ENCODE assay signal across 11 cellular contexts in the genomic region with DNA sequence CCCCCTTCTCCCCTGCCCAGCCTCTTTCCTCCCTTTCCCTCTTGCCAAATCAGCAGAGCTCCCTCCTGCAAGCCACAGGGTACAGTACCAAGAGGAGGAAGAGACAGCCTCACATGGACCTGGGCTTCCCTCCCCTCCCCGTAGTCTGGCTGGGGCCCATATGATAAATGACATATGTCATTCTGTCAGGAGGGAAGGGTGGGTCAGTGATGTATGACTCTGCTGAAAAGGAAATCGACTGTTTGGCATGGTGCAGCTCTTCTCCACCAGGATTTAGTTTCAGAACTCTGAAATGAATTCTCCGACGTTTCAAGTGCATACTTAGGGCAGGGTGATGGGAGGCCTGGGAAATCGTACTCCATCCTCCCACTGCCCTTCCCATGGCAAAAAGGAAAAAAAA. TPM values are rescaled to one million over a fixed set of nuclear protein-coding genes. Genes with fewer than 3 reads are reported as not detected.
DNase-seq lines count a peak whose midpoint lies in the region; ATAC-seq and TF ChIP-seq lines count a peak whose summit lies in the region.
"Had no signal": no experiment of that assay in that cellular context is flagged by ENCODE, and none has a peak within 500 bp of the region (broad histone marks: within the 10 kb centered on the region; RNA-seq: fewer than 3 reads in every experiment).

No MANE protein-coding gene starts in this region.

- H4K20me1 ChIP-seq in fibroblast of lung (ENCODE audit: control insufficient read depth, extremely low read depth, insufficient read depth, low read length): no peaks in the 10 kb centered on the region

- H3K4me1 ChIP-seq in CD4-positive, CD25-positive, alpha-beta regulatory T cell (ENCODE audit: control insufficient read depth, insufficient read depth, low read length, poor library complexity, severe bottlenecking): peaks cover 23% of the 10 kb centered on the region
- H3K4me1 ChIP-seq in fibroblast of lung (ENCODE audit: control insufficient read depth, extremely low read depth, insufficient read depth, low read length): peaks cover 23% of the 10 kb centered on the region
- H3K4me1 ChIP-seq: parathyroid adenoma had no signal

- peaks cover 28% of the 10 kb centered on the region for H3K27me3 Mint-ChIP-seq in CD4-positive, CD25-positive, alpha-beta regulatory T cell
- H3K27me3 Mint-ChIP-seq in osteocyte (ENCODE audit: unreplicated experiment): no peaks in the 10 kb centered on the region

- TF ChIP-seq CTCF in fibroblast of lung (conservative IDR thresholded peaks at IDR 0.05 in 1 of 2, IDR thresholded peaks at IDR 0.05 in 1 of 2; ENCODE audit: low read depth in 1 of 2, low read length in 2 of 2) (no peak), osteocyte (IDR thresholded peaks at IDR 0.05) (no peak)

- H3K9ac ChIP-seq in fibroblast of lung (ENCODE audit: insufficient read depth, low read length): no peak overlapping the region
- H3K9ac ChIP-seq: parathyroid adenoma had no signal

- peak overlapping the region; percentile 81 for H3K4me2 ChIP-seq in fibroblast of lung (ENCODE audit: extremely low read depth, insufficient read depth, low read length)

- H3K27ac Mint-ChIP-seq in CD4-positive, CD25-positive, alpha-beta regulatory T cell: peak overlapping the region in 2 of 3 donors; percentile 59 to 63
- peak overlapping the region; percentile 34 for H3K27ac Mint-ChIP-seq in osteocyte (ENCODE audit: unreplicated experiment)

- H3K4me1 Mint-ChIP-seq in CD4-positive, CD25-positive, alpha-beta regulatory T cell: peaks cover 18 to 39% (median 28%) of the 10 kb centered on the region in 4 donors
- H3K4me1 Mint-ChIP-seq in osteocyte (ENCODE audit: unreplicated experiment): peaks cover 37% of the 10 kb centered on the region

- no peaks in the 10 kb centered on the region for H3K36me3 ChIP-seq in CD4-positive, CD25-positive, alpha-beta regulatory T cell (ENCODE audit: control insufficient read depth, insufficient read depth, low read length)
- no peaks in the 10 kb centered on the region for H3K36me3 ChIP-seq in fibroblast of lung (ENCODE audit: control insufficient read depth, insufficient read depth, low read length)

- H3K79me2 ChIP-seq in fibroblast of lung (ENCODE audit: control insufficient read depth, insufficient read depth, low read length): peaks cover 58% of the 10 kb centered on the region
- H3K79me2 ChIP-seq: parathyroid adenoma had no signal

- in situ Hi-C loops in KBM-7 (cut with MboI; ENCODE audit: low pct_unique_long_range_greater_than_20kb, low sequenced_read_pairs): no loop called here

- no peaks in the 10 kb centered on the region for H3K9me3 ChIP-seq in CD4-positive, CD25-positive, alpha-beta regulatory T cell (ENCODE audit: control insufficient read depth in 2 of 2, low read length in 2 of 2)
- H3K9me3 ChIP-seq in fibroblast of lung (ENCODE audit: control insufficient read depth, insufficient read depth, low read depth, low read length): no peaks in the 10 kb centered on the region

- H3K4me3 ChIP-seq in CD4-positive, CD25-positive, alpha-beta regulatory T cell (ENCODE audit: low read depth, low read length): peak overlapping the region; percentile 53
- peak overlapping the region in 1 of 4 experiments; percentile 3 for H3K4me3 ChIP-seq in fibroblast of lung (replicated peaks in 1 of 4; ENCODE audit: control extremely low read depth in 1 of 4, insufficient read depth in 1 of 4, low read depth in 3 of 4, low read length in 4 of 4)

- H3K36me3 Mint-ChIP-seq in CD4-positive, CD25-positive, alpha-beta regulatory T cell: no peaks in the 10 kb centered on the region
- H3K36me3 Mint-ChIP-seq in osteocyte (ENCODE audit: unreplicated experiment): peaks cover 4% of the 10 kb centered on the region

- ATAC-seq in CD4-positive, CD25-positive, alpha-beta regulatory T cell (ENCODE audit: low read depth in 2 of 2): no peak
- ATAC-seq in HG02623 (IDR thresholded peaks at IDR 0.05; ENCODE audit: unreplicated experiment): no peak
- ATAC-seq in GM21529 (IDR thresholded peaks at IDR 0.05; ENCODE audit: unreplicated experiment): no peak

- no peak for DNase-seq in CD4-positive, CD25-positive, alpha-beta regulatory T cell
- peak; percentile 60 for DNase-seq in NCI-H1105 treated with DMSO at 0.1 percent for 48 hours (lab: John Stamatoyannopoulos, UW)
- DNase-seq in fibroblast of lung (ENCODE audit: low read depth in 2 of 2): peak; percentile 41 to 72
- DNase-seq in osteocyte (ENCODE audit: extremely low spot score, unreplicated experiment): no peak
- no peak for DNase-seq in NCI-H2227 treated with DMSO at 0.1 percent for 48 hours (lab: John Stamatoyannopoulos, UW)
- DNase-seq in KBM-7: no peak
- DNase-seq: Calu3 had no signal

- peaks cover 0 to 2% (median 0%) of the 10 kb centered on the region in 7 donors for H3K9me3 Mint-ChIP-seq in CD4-positive, CD25-positive, alpha-beta regulatory T cell
- H3K9me3 Mint-ChIP-seq in osteocyte (ENCODE audit: unreplicated experiment): no peaks in the 10 kb centered on the region
- H3K9me3 Mint-ChIP-seq: T-helper 1 cell treated with Interleukin-12 subunit alpha and Interleukin-12 subunit beta and Interleukin-4 antibody, amounts not matched to agents 30 μg/mL and 1 μg/mL, for 36 hours had no signal

- H3K27me3 ChIP-seq in CD4-positive, CD25-positive, alpha-beta regulatory T cell (ENCODE audit: control insufficient read depth, insufficient read depth, low read length): no peaks in the 10 kb centered on the region
- H3K27me3 ChIP-seq in fibroblast of lung (ENCODE audit: control insufficient read depth, insufficient read depth, low read length): no peaks in the 10 kb centered on the region

- no peak overlapping the region for H3K27ac ChIP-seq in CD4-positive, CD25-positive, alpha-beta regulatory T cell (ENCODE audit: insufficient read depth, low read length, poor library complexity, severe bottlenecking)
- peak overlapping the region; percentile 46 for H3K27ac ChIP-seq in fibroblast of lung (ENCODE audit: insufficient read depth, low read length)
- H3K27ac ChIP-seq: parathyroid adenoma had no signal

- H2AFZ ChIP-seq in fibroblast of lung (ENCODE audit: low read length): no peak overlapping the region
- H2AFZ ChIP-seq: parathyroid adenoma had no signal

- H3K4me3 Mint-ChIP-seq in CD4-positive, CD25-positive, alpha-beta regulatory T cell: peak overlapping the region; percentile 54 to 88 (median 79)
- H3K4me3 Mint-ChIP-seq in osteocyte (ENCODE audit: unreplicated experiment): no peak overlapping the region
- H3K4me3 Mint-ChIP-seq: T-helper 1 cell treated with Interleukin-12 subunit alpha and Interleukin-12 subunit beta and Interleukin-4 antibody, amounts not matched to agents 30 μg/mL and 1 μg/mL, for 36 hours had no signal

RNA-seq across cellular contexts. Expression of gene TSHZ3, which starts 9.8 kb away (rescaled TPM):
- total RNA-seq in CD4-positive, CD25-positive, alpha-beta regulatory T cell: 2.5 TPM
- polyA plus RNA-seq in CD4-positive, CD25-positive, alpha-beta regulatory T cell: 1 to 10 TPM in 1 of 4 donors, under 1 TPM in 3; 0.24 to 1.1 (median 0.85) TPM
- total RNA-seq in fibroblast of lung (10.3 and 17.3 TPM in 2 replicates), osteocyte (10.7 and 11.9 TPM in 2 replicates)
- polyA plus RNA-seq in fibroblast of lung: 7.0 and 11.3 TPM in 2 replicates
- 15.1 and 18.0 TPM in 2 replicates for polyA plus RNA-seq in fibroblast of lung (2012)
- 41.0 and 47.3 TPM in 2 replicates for polyA minus RNA-seq in fibroblast of lung (ENCODE audit: low replicate concordance)
- total RNA-seq: Calu3 had no signal

Comparison
In these comparisons a context has a peak if more than half of its experiments do, and no peak if none do; other contexts are left out.
1. DNase-seq: peak in NCI-H1105 treated with DMSO at 0.1 percent for 48 hours (single experiment) and fibroblast of lung (2 of 2); none in CD4-positive, CD25-positive, alpha-beta regulatory T cell (0 of 3), osteocyte (single experiment), NCI-H2227 treated with DMSO at 0.1 percent for 48 hours (single experiment) and KBM-7 (single experiment).